In genomic region chr16:29791845-29792797, GRCh38 we compare ENCODE assay signal across 8 cellular contexts. TPM values are rescaled to one million over a fixed set of nuclear protein-coding genes. Genes with fewer than 3 reads are reported as not detected.
A peak's percentile ranks its signal among the peaks of the same experiment; 100 is the strongest.
DNase-seq lines count a peak whose midpoint lies in the region; ATAC-seq lines count a peak whose summit lies in the region.
"Had no signal": no experiment of that assay in that cellular context is flagged by ENCODE, and none has a peak within 500 bp of the region (broad histone marks: within the 10 kb centered on the region; RNA-seq: fewer than 3 reads in every experiment).

No MANE protein-coding gene starts in this region.

- ATAC-seq in activated CD4-positive, alpha-beta T cell treated with anti-CD3 and anti-CD28 coated beads for 36 hours = no peak
- no peak for ATAC-seq in GM19324 (IDR thresholded peaks at IDR 0.05; ENCODE audit: low FRiP score, unreplicated experiment)

- no peaks in the 10 kb centered on the region for H3K4me1 ChIP-seq in ectodermal cell (ENCODE audit: control insufficient read depth, insufficient read depth, low read length)

- H3K4me3 ChIP-seq in ectodermal cell (ENCODE audit: insufficient read depth, low read depth, low read length) (peak overlapping the region; percentile 100), skin epidermis (peak overlapping the region in 6 of 7 experiments; percentile 71 to 89 (median 84))

- peaks cover 51% of the 10 kb centered on the region for H3K36me3 Mint-ChIP-seq in activated CD4-positive, alpha-beta T cell treated with anti-CD3 and anti-CD28 coated beads for 36 hours (ENCODE audit: low read depth)

- H3K27ac ChIP-seq in ectodermal cell (ENCODE audit: insufficient read depth, low read depth, low read length, poor library complexity, severe bottlenecking) (no peak overlapping the region), skin epidermis (peak overlapping the region in 2 of 21 experiments; percentile 95 to 99)

- intact Hi-C loops in activated CD4-positive, alpha-beta T cell treated with anti-CD3 and anti-CD28 coated beads for 36 hours (cut with DNase I, micrococcal nuclease) = loop anchor here in 1 of 2 experiments (2.0 kb wide), 1 partner anchor 37 kb away; no protein-coding TSS in a partner anchor

- POLR2A ChIA-PET in activated CD4-positive, alpha-beta T cell treated with anti-CD3 and anti-CD28 coated beads for 36 hours (lab: Charles Lee) = no interaction called here

- CTCF ChIA-PET in activated CD4-positive, alpha-beta T cell treated with anti-CD3 and anti-CD28 coated beads for 36 hours (lab: Charles Lee) = interaction anchor here (0.5 to 4.3 kb wide), 3 partner anchors 11 to 75 kb away, joined by 3 to 23 read pairs (median 3); no protein-coding TSS in a partner anchor

- H3K36me3 ChIP-seq in ectodermal cell (ENCODE audit: control insufficient read depth, insufficient read depth, low read length) = peaks cover 16% of the 10 kb centered on the region

- H3K9me3 ChIP-seq in ectodermal cell (ENCODE audit: control insufficient read depth, low read length) = no peaks in the 10 kb centered on the region

- no peaks in the 10 kb centered on the region for H3K9me3 Mint-ChIP-seq in activated CD4-positive, alpha-beta T cell treated with anti-CD3 and anti-CD28 coated beads for 36 hours (ENCODE audit: low read depth)

- peak overlapping the region; percentile 91 for H3K4me3 Mint-ChIP-seq in activated CD4-positive, alpha-beta T cell treated with anti-CD3 and anti-CD28 coated beads for 36 hours

- H3K27me3 Mint-ChIP-seq in activated CD4-positive, alpha-beta T cell treated with anti-CD3 and anti-CD28 coated beads for 36 hours = no peaks in the 10 kb centered on the region

- H3K27me3 ChIP-seq in ectodermal cell (ENCODE audit: control insufficient read depth, insufficient read depth, low read length, poor library complexity, severe bottlenecking) = no peaks in the 10 kb centered on the region

- no peak for DNase-seq in activated CD4-positive, alpha-beta T cell treated with anti-CD3 and anti-CD28 coated beads for 36 hours
- DNase-seq in activated CD4-positive, alpha-beta T cell treated with anti-CD3 and anti-CD28 coated beads, Interleukin-2, amount 50 U/mL, for 1 hour = no peak
- DNase-seq in islet precursor cell = no peak
- DNase-seq: SW 1271 had no signal

- H3K27ac Mint-ChIP-seq in activated CD4-positive, alpha-beta T cell treated with anti-CD3 and anti-CD28 coated beads for 36 hours = peak overlapping the region; percentile 97

- 83 to 89% methylated on average over 9 of the region's 9 CpGs for WGBS in ectodermal cell, 2 experiments

- peaks cover 26% of the 10 kb centered on the region for H3K4me1 Mint-ChIP-seq in activated CD4-positive, alpha-beta T cell treated with anti-CD3 and anti-CD28 coated beads for 36 hours

RNA-seq across cellular contexts. Expression of gene KIF22, which starts 1.6 kb away (rescaled TPM):
- total RNA-seq in activated CD4-positive, alpha-beta T cell treated with anti-CD3 and anti-CD28 coated beads for 36 hours = 100 to 1,000 TPM; 153 to 168 TPM
- polyA plus RNA-seq in ectodermal cell (2013, experiment 1 of 4) = 139 TPM
- polyA plus RNA-seq in ectodermal cell (2013, experiment 2 of 4) = 127 TPM
- 117 TPM for polyA plus RNA-seq in ectodermal cell (2013, experiment 3 of 4)
- 118 TPM for polyA plus RNA-seq in ectodermal cell (2013, experiment 4 of 4)

RNA-seq across cellular contexts. Expression of gene ZG16, which starts 14.1 kb away (rescaled TPM):
- not detected for total RNA-seq in activated CD4-positive, alpha-beta T cell treated with anti-CD3 and anti-CD28 coated beads for 36 hours
- not detected for polyA plus RNA-seq in ectodermal cell (2013, experiment 1 of 4)
- polyA plus RNA-seq in ectodermal cell (2013, experiment 2 of 4) = not detected
- polyA plus RNA-seq in ectodermal cell (2013, experiment 3 of 4) = not detected
- not detected for polyA plus RNA-seq in ectodermal cell (2013, experiment 4 of 4)
- total RNA-seq: glomerular endothelial cell had no signal

RNA-seq across cellular contexts. Expression of gene MAZ, which starts 14.2 kb away (rescaled TPM):
- total RNA-seq in activated CD4-positive, alpha-beta T cell treated with anti-CD3 and anti-CD28 coated beads for 36 hours = 100 to 1,000 TPM; 306 to 387 TPM
- polyA plus RNA-seq in ectodermal cell (2013, experiment 1 of 4) = 565 TPM
- polyA plus RNA-seq in ectodermal cell (2013, experiment 2 of 4) = 525 TPM
- 331 TPM for polyA plus RNA-seq in ectodermal cell (2013, experiment 3 of 4)
- polyA plus RNA-seq in ectodermal cell (2013, experiment 4 of 4) = 357 TPM

RNA-seq across cellular contexts. Expression of gene PRRT2, which starts 19.9 kb away (rescaled TPM):
- under 1 TPM; 0.64 to 0.93 TPM for total RNA-seq in activated CD4-positive, alpha-beta T cell treated with anti-CD3 and anti-CD28 coated beads for 36 hours
- polyA plus RNA-seq in ectodermal cell (2013, experiment 1 of 4) = 117 TPM
- polyA plus RNA-seq in ectodermal cell (2013, experiment 2 of 4) = 92.1 TPM
- 94.4 TPM for polyA plus RNA-seq in ectodermal cell (2013, experiment 3 of 4)
- 105 TPM for polyA plus RNA-seq in ectodermal cell (2013, experiment 4 of 4)

RNA-seq across cellular contexts. Expression of gene PAGR1, which starts 23.8 kb away (rescaled TPM):
- total RNA-seq in activated CD4-positive, alpha-beta T cell treated with anti-CD3 and anti-CD28 coated beads for 36 hours = 10 to 100 TPM; 20.6 to 25.6 TPM
- 119 TPM for polyA plus RNA-seq in ectodermal cell (2013, experiment 1 of 4)
- polyA plus RNA-seq in ectodermal cell (2013, experiment 2 of 4) = 101 TPM
- polyA plus RNA-seq in ectodermal cell (2013, experiment 3 of 4) = 98.3 TPM
- polyA plus RNA-seq in ectodermal cell (2013, experiment 4 of 4) = 106 TPM
